ENCODE assay signal across 10 cellular contexts in genomic region chr4:122309988-122310626, GRCh38.
A peak's percentile ranks its signal among the peaks of the same experiment; 100 is the strongest.
DNase-seq lines count a peak whose midpoint lies in the region; ATAC-seq and TF ChIP-seq lines count a peak whose summit lies in the region.
"Had no signal": no experiment of that assay in that cellular context is flagged by ENCODE, and none has a peak within 500 bp of the region (broad histone marks: within the 10 kb centered on the region; RNA-seq: fewer than 3 reads in every experiment).

No MANE protein-coding gene starts in this region.

- no peaks in the 10 kb centered on the region for H3K27me3 ChIP-seq in colonic mucosa

- peaks cover 4% of the 10 kb centered on the region for H3K36me3 ChIP-seq in colonic mucosa

- DNase-seq in DMS 273 (lab: John Stamatoyannopoulos, UW; ENCODE audit: unreplicated experiment) (peak; percentile 2), DMS 273 treated with DMSO at 0.1 percent for 48 hours (lab: John Stamatoyannopoulos, UW) (no peak), NCI-H1105 treated with DMSO at 0.1 percent for 48 hours (lab: John Stamatoyannopoulos, UW) (peak; percentile 8), colonic mucosa (no peak), pons (ENCODE audit: low spot score) (peak; percentile 42), foreskin melanocyte (no peak)
- DNase-seq: 8988T had no signal

- no peaks in the 10 kb centered on the region for H3K9me3 ChIP-seq in colonic mucosa

- H3K4me3 ChIP-seq in colonic mucosa: no peak overlapping the region
- H3K4me3 ChIP-seq: skin epidermis had no signal

- intact Hi-C loops in colonic mucosa (cut with DNase I): loop anchor here (10.0 kb wide), 1 partner anchor 265 kb away; no protein-coding TSS in a partner anchor

- no peak overlapping the region for H3K27ac ChIP-seq in colonic mucosa
- H3K27ac ChIP-seq: skin epidermis had no signal

- peak; percentile 26 for TF ChIP-seq CTCF in colonic mucosa (IDR thresholded peaks at IDR 0.05)

- ATAC-seq in HG03039 (IDR thresholded peaks at IDR 0.05; ENCODE audit: unreplicated experiment): no peak
- ATAC-seq in HG02852 (IDR thresholded peaks at IDR 0.05; ENCODE audit: unreplicated experiment): no peak

- H3K9ac ChIP-seq in colonic mucosa (ENCODE audit: low read depth in 2 of 2, low read length in 2 of 2): no peak overlapping the region

- H3K4me1 ChIP-seq in colonic mucosa: no peaks in the 10 kb centered on the region

Comparison
In these comparisons a context has a peak if more than half of its experiments do, and no peak if none do; other contexts are left out.
1. DNase-seq: peak in DMS 273 (single experiment), NCI-H1105 treated with DMSO at 0.1 percent for 48 hours (single experiment) and pons (single experiment); none in DMS 273 treated with DMSO at 0.1 percent for 48 hours (single experiment), colonic mucosa (single experiment) and foreskin melanocyte (single experiment).